In genomic region chr18:3816601-3817363, GRCh38 we compare ENCODE assay signal across 11 cellular contexts.
DNase-seq lines count a peak whose midpoint lies in the region; ATAC-seq and TF ChIP-seq lines count a peak whose summit lies in the region.
"Had no signal": no experiment of that assay in that cellular context is flagged by ENCODE, and none has a peak within 500 bp of the region (broad histone marks: within the 10 kb centered on the region; RNA-seq: fewer than 3 reads in every experiment).

No MANE protein-coding gene starts in this region.

- intact Hi-C loops in sciatic nerve (cut with DNase I) = no loop called here

- POLR2A ChIA-PET in AG04449 (lab: Yijun Ruan, JAX) = no interaction called here

- no peak for TF ChIP-seq CTCF in AG04449 (IDR thresholded peaks at IDR 0.05; ENCODE audit: insufficient read depth, low read length, missing control alignments)

- CTCF ChIA-PET in AG04449 (lab: Yijun Ruan, JAX) = interaction anchor here (0.8 to 2.2 kb wide), 3 partner anchors 45 to 179 kb away, joined by 3 to 7 read pairs (median 6); no protein-coding TSS in a partner anchor

- no peak overlapping the region for H3K4me3 ChIP-seq in AG04449 (ENCODE audit: low read depth, low read length)
- H3K4me3 ChIP-seq: vagina had no signal

- peak; percentile 97 for DNase-seq in AG04449 (ENCODE audit: low read depth, low spot score)
- peak; percentile 72 for DNase-seq in HPDE6-E6E7 (ENCODE audit: extremely low spot score)
- peak; percentile 77 for DNase-seq in astrocyte of the hippocampus (ENCODE audit: low read depth, low spot score)
- peak; percentile 100 for DNase-seq in kidney glomerular epithelial cell (lab: John Stamatoyannopoulos, UW)
- DNase-seq in ecto neural progenitor cell (ENCODE audit: low spot score) = no peak
- DNase-seq in sciatic nerve (ENCODE audit: low spot score) = no peak
- DNase-seq in COLO668 (lab: John Stamatoyannopoulos, UW; ENCODE audit: unreplicated experiment) = no peak
- DNase-seq: activated CD8-positive, alpha-beta memory T cell treated with anti-CD3 and anti-CD28 coated beads, Interleukin-2, amount 10 ng/mL, durations not matched to agents 7 days and 5 days had no signal

- ATAC-seq in sciatic nerve (no peak), GM19467 (IDR thresholded peaks at IDR 0.05; ENCODE audit: unreplicated experiment) (no peak)
- ATAC-seq: activated CD8-positive, alpha-beta memory T cell treated with anti-CD3 and anti-CD28 coated beads, Interleukin-2, amount 10 ng/mL, durations not matched to agents 7 days and 5 days; Panc1 had no signal

Comparison
In these comparisons a context has a peak if more than half of its experiments do, and no peak if none do; other contexts are left out.
1. DNase-seq: peak in AG04449 (single experiment), HPDE6-E6E7 (single experiment), astrocyte of the hippocampus (single experiment) and kidney glomerular epithelial cell (single experiment); none in ecto neural progenitor cell (single experiment), sciatic nerve (single experiment) and COLO668 (single experiment).